ENCODE assay signal across 16 cellular contexts in the genomic region with DNA sequence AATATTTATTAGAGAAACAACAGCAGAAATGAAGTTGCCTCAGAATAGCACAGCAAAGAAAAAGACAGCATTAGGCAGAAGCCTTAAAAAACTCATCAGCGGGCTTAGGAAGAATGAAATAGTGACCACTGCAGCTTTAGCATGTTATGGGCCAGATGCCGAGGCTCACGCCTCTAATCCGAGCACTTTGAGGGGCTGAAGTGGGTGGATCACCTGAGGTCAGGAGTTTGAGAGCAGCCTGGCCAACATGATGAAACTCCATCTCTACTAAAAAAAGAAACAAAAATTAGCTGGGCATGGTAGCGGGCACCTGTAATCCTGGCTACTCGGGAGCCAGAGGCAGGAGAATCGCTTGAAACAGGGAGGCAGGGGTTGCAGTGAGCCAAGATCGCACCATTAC.
"Had no signal": no experiment of that assay in that cellular context is flagged by ENCODE, and none has a peak within 500 bp of the region (broad histone marks: within the 10 kb centered on the region; RNA-seq: fewer than 3 reads in every experiment).

No MANE protein-coding gene starts in this region.

- ATAC-seq: activated T-helper 17 cell treated with anti-CD3 and anti-CD28 coated beads, Interleukin-2, amount 50 U/mL, for 72 hours; gastrocnemius medialis; heart right ventricle had no signal

- H3K9me3 Mint-ChIP-seq: activated naive CD4-positive, alpha-beta T cell treated with anti-CD3 and anti-CD28 coated beads, Interleukin-2, amount 10 ng/mL, durations not matched to agents 7 days and 5 days; activated T-helper 17 cell treated with anti-CD3 and anti-CD28 coated beads, Interleukin-2, amount 50 U/mL, for 72 hours had no signal

- H3K9me3 ChIP-seq: gastrocnemius medialis, heart right ventricle, left ventricle myocardium inferior, ovary, sigmoid colon, suprapubic skin had no signal

- H3K4me3 Mint-ChIP-seq: activated naive CD4-positive, alpha-beta T cell treated with anti-CD3 and anti-CD28 coated beads, Interleukin-2, amount 10 ng/mL, durations not matched to agents 7 days and 5 days; activated T-helper 17 cell treated with anti-CD3 and anti-CD28 coated beads, Interleukin-2, amount 50 U/mL, for 72 hours had no signal

- H3K4me3 ChIP-seq: gastrocnemius medialis, heart right ventricle, left ventricle myocardium inferior, ovary, sigmoid colon, suprapubic skin had no signal

- H3K36me3 ChIP-seq: gastrocnemius medialis, heart right ventricle, left ventricle myocardium inferior, ovary, sigmoid colon, suprapubic skin had no signal

- H3K27ac Mint-ChIP-seq: activated naive CD4-positive, alpha-beta T cell treated with anti-CD3 and anti-CD28 coated beads, Interleukin-2, amount 10 ng/mL, durations not matched to agents 7 days and 5 days; activated T-helper 17 cell treated with anti-CD3 and anti-CD28 coated beads, Interleukin-2, amount 50 U/mL, for 72 hours had no signal

- H3K27ac ChIP-seq: gastrocnemius medialis, heart right ventricle, left ventricle myocardium inferior, ovary, sigmoid colon, suprapubic skin had no signal

- H3K36me3 Mint-ChIP-seq: activated naive CD4-positive, alpha-beta T cell treated with anti-CD3 and anti-CD28 coated beads, Interleukin-2, amount 10 ng/mL, durations not matched to agents 7 days and 5 days had no signal

- H3K27me3 ChIP-seq: gastrocnemius medialis, heart right ventricle, ovary, sigmoid colon, suprapubic skin had no signal

- H3K4me1 ChIP-seq: gastrocnemius medialis, heart right ventricle, left ventricle myocardium inferior, sigmoid colon, suprapubic skin had no signal

- H3K27me3 Mint-ChIP-seq: activated naive CD4-positive, alpha-beta T cell treated with anti-CD3 and anti-CD28 coated beads, Interleukin-2, amount 10 ng/mL, durations not matched to agents 7 days and 5 days; activated T-helper 17 cell treated with anti-CD3 and anti-CD28 coated beads, Interleukin-2, amount 50 U/mL, for 72 hours had no signal

- DNase-seq: activated CD4-positive, alpha-beta T cell treated with anti-CD3 and anti-CD28 coated beads for 4 hours; activated naive CD4-positive, alpha-beta T cell treated with anti-CD3 and anti-CD28 coated beads, Interleukin-2, amount 10 ng/mL, durations not matched to agents 7 days and 5 days; central memory CD4-positive, alpha-beta T cell; cortex of kidney; effector CD8-positive, alpha-beta T cell; gastrocnemius medialis; heart right ventricle; left ventricle myocardium inferior; mesendoderm; ovary; sigmoid colon; stimulated activated CD4-positive, alpha-beta T cell treated with anti-CD3 and anti-CD28 coated beads, Interleukin-2, amount 100 ng/mL, for 24 hours; stimulated activated naive CD4-positive, alpha-beta T cell treated with Interleukin-2 at 50 U/mL for 16 hours; T-helper 9 cell had no signal
